8 cellular contexts compared by ENCODE assay signal in the genomic region with DNA sequence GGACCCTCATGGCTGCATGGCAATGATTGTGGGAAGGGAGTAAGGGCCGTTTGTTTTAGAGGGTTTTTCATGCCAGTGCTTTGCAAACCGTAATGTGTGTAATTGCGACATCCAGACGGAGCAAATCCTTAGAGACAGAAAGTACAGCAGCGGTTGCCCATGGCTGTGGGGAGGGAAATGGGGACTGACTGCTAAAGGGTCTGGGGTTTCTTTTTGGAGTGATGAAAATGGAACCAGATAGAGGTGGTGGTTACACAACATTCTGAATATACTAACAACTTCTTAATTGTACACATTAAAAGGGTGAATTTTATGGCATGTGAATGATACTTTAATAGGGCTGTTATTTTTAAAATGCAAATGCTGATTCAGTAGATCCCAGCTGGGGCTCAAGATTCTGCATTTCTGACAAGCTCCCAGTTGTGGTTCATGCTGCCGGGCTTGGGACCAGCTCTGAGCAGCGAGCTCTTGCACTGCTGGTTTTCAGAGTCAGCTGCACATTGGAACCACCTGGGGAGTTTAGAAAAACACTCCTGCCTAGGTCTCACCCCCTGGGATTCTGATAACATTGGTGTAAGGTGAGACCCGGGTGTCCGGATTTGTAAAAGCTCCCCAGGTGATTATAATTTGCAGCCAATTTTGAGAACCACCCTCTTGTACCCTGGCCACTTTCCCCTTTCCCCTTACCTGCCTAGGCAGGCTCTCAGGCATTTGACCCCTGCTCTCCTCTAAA. TPM values are rescaled to one million over a fixed set of nuclear protein-coding genes. Genes with fewer than 3 reads are reported as not detected.
DNase-seq lines count a peak whose midpoint lies in the region; ATAC-seq, FAIRE-seq and TF ChIP-seq lines count a peak whose summit lies in the region.

No MANE protein-coding gene starts in this region.

- H3K36me3 Mint-ChIP-seq in activated CD8-positive, alpha-beta memory T cell treated with anti-CD3 and anti-CD28 coated beads, Interleukin-2, amount 10 ng/mL, durations not matched to agents 7 days and 5 days = no peaks in the 10 kb centered on the region
- peaks cover 3% of the 10 kb centered on the region for H3K36me3 Mint-ChIP-seq in T-helper 1 cell treated with Interleukin-12 subunit alpha and Interleukin-12 subunit beta and Interleukin-4 antibody, amounts not matched to agents 30 μg/mL and 1 μg/mL, for 36 hours (ENCODE audit: low read depth)

- no peak for ATAC-seq in activated CD8-positive, alpha-beta memory T cell treated with anti-CD3 and anti-CD28 coated beads, Interleukin-2, amount 10 ng/mL, durations not matched to agents 7 days and 5 days
- ATAC-seq in HG02678 (IDR thresholded peaks at IDR 0.05; ENCODE audit: unreplicated experiment) = no peak

- H3K4me3 Mint-ChIP-seq in activated CD8-positive, alpha-beta memory T cell treated with anti-CD3 and anti-CD28 coated beads, Interleukin-2, amount 10 ng/mL, durations not matched to agents 7 days and 5 days = peak overlapping the region; percentile 80
- H3K4me3 Mint-ChIP-seq in T-helper 1 cell treated with Interleukin-12 subunit alpha and Interleukin-12 subunit beta and Interleukin-4 antibody, amounts not matched to agents 30 μg/mL and 1 μg/mL, for 36 hours = peak overlapping the region; percentile 90

- H3K27me3 Mint-ChIP-seq in activated CD8-positive, alpha-beta memory T cell treated with anti-CD3 and anti-CD28 coated beads, Interleukin-2, amount 10 ng/mL, durations not matched to agents 7 days and 5 days = no peaks in the 10 kb centered on the region
- H3K27me3 Mint-ChIP-seq in T-helper 1 cell treated with Interleukin-12 subunit alpha and Interleukin-12 subunit beta and Interleukin-4 antibody, amounts not matched to agents 30 μg/mL and 1 μg/mL, for 36 hours (ENCODE audit: low read depth) = no peaks in the 10 kb centered on the region

- no peak for TF ChIP-seq CTCF in ovary (IDR thresholded peaks at IDR 0.05)

- H3K4me3 ChIP-seq in esophagus (ENCODE audit: low read depth in 1 of 2, low read length in 2 of 2) (peak overlapping the region; percentile 48 to 67), ovary (peak overlapping the region; percentile 63)

- no peak for TF ChIP-seq EP300 in ovary (IDR thresholded peaks at IDR 0.05)

- H3K4me1 ChIP-seq in esophagus (ENCODE audit: control insufficient read depth in 2 of 2, insufficient read depth in 2 of 2, low read length in 1 of 2) (peaks cover 2 to 8% of the 10 kb centered on the region in 2 donors), ovary (ENCODE audit: insufficient read depth) (peaks cover 2% of the 10 kb centered on the region)

- DNase-seq in activated CD8-positive, alpha-beta memory T cell treated with anti-CD3 and anti-CD28 coated beads, Interleukin-2, amount 10 ng/mL, durations not matched to agents 7 days and 5 days = no peak
- no peak for DNase-seq in activated CD8-positive, alpha-beta memory T cell treated with anti-CD3 and anti-CD28 coated beads, Interleukin-2, amount 50 U/mL, for 48 hours
- peak in 1 of 5 donors; percentile 56 for DNase-seq in ovary
- DNase-seq in activated gamma-delta T cell (lab: John Stamatoyannopoulos, UW) = no peak
- no peak for DNase-seq in HTR-8/SVneo (ENCODE audit: insufficient read length, low spot score)

- H3K36me3 ChIP-seq in esophagus (ENCODE audit: control insufficient read depth in 2 of 2, insufficient read depth in 2 of 2, low read length in 1 of 2) (no peaks in the 10 kb centered on the region), ovary (no peaks in the 10 kb centered on the region)

- no peaks in the 10 kb centered on the region for H3K9me3 Mint-ChIP-seq in activated CD8-positive, alpha-beta memory T cell treated with anti-CD3 and anti-CD28 coated beads, Interleukin-2, amount 10 ng/mL, durations not matched to agents 7 days and 5 days (ENCODE audit: low read depth)
- no peaks in the 10 kb centered on the region for H3K9me3 Mint-ChIP-seq in T-helper 1 cell treated with Interleukin-12 subunit alpha and Interleukin-12 subunit beta and Interleukin-4 antibody, amounts not matched to agents 30 μg/mL and 1 μg/mL, for 36 hours

- H3K9me3 ChIP-seq in esophagus (ENCODE audit: control insufficient read depth in 2 of 2, insufficient read depth in 1 of 2, low read depth in 1 of 2, low read length in 1 of 2) (no peaks in the 10 kb centered on the region), ovary (no peaks in the 10 kb centered on the region)

- TF ChIP-seq POLR2A in ovary (IDR thresholded peaks at IDR 0.05) = no peak

- H3K4me1 Mint-ChIP-seq in activated CD8-positive, alpha-beta memory T cell treated with anti-CD3 and anti-CD28 coated beads, Interleukin-2, amount 10 ng/mL, durations not matched to agents 7 days and 5 days = peaks cover 67% of the 10 kb centered on the region
- peaks cover 57% of the 10 kb centered on the region for H3K4me1 Mint-ChIP-seq in T-helper 1 cell treated with Interleukin-12 subunit alpha and Interleukin-12 subunit beta and Interleukin-4 antibody, amounts not matched to agents 30 μg/mL and 1 μg/mL, for 36 hours (ENCODE audit: low read depth)

- H3K27ac ChIP-seq in esophagus (ENCODE audit: low read depth in 2 of 2, low read length in 1 of 2) (peak overlapping the region; percentile 95 to 99), ovary (peak overlapping the region; percentile 80 to 85)

- CTCF ChIA-PET in activated CD8-positive, alpha-beta memory T cell treated with anti-CD3 and anti-CD28 coated beads, Interleukin-2, amount 10 ng/mL, durations not matched to agents 7 days and 5 days (lab: Charles Lee) = interaction anchor here (5.9 to 11.8 kb wide), 2 partner anchors 41 to 100 kb away, joined by 69 to 261 read pairs; a partner anchor contains a TSS

- H3K27ac Mint-ChIP-seq in activated CD8-positive, alpha-beta memory T cell treated with anti-CD3 and anti-CD28 coated beads, Interleukin-2, amount 10 ng/mL, durations not matched to agents 7 days and 5 days = peak overlapping the region; percentile 92
- peak overlapping the region; percentile 92 for H3K27ac Mint-ChIP-seq in T-helper 1 cell treated with Interleukin-12 subunit alpha and Interleukin-12 subunit beta and Interleukin-4 antibody, amounts not matched to agents 30 μg/mL and 1 μg/mL, for 36 hours

- no peak for FAIRE-seq in HTR-8/SVneo (lab: Jason Lieb, UNC)

- intact Hi-C loops in ovary (cut with DNase I) = loop anchor here in 3 of 4 donors (2.0 to 5.0 kb wide), 2 partner anchors 36 to 41 kb away; no protein-coding TSS in a partner anchor

- WGBS in esophagus, 2 donors = 8 to 30% methylated on average over 9 of the region's 9 CpGs
- 23 to 33% (median 32%) methylated on average over 9 of the region's 9 CpGs for WGBS in ovary, 3 donors

- H3K27me3 ChIP-seq in esophagus (ENCODE audit: control insufficient read depth in 1 of 2, insufficient read depth in 2 of 2, low read length in 2 of 2) = no peaks in the 10 kb centered on the region
- no peaks in the 10 kb centered on the region for H3K27me3 ChIP-seq in ovary

RNA-seq across cellular contexts. Expression of a gene that starts 47.7 kb away (rescaled TPM):
- 10 to 100 TPM; 68.3 to 75.7 TPM for total RNA-seq in activated CD8-positive, alpha-beta memory T cell treated with anti-CD3 and anti-CD28 coated beads, Interleukin-2, amount 10 ng/mL, durations not matched to agents 7 days and 5 days
- polyA plus RNA-seq in esophagus = 10 to 100 TPM in 1 of 2 donors, 1 to 10 TPM in 1; 2.7 to 10.2 TPM
- 10 to 100 TPM; 19.6 to 40.9 (median 32.8) TPM for total RNA-seq in ovary
- polyA plus RNA-seq in ovary = 10 to 100 TPM; 20.0 to 72.3 TPM
